36 cellular contexts compared by ENCODE assay signal in genomic region chr20:18532626-18533025, GRCh38. TPM values are rescaled to one million over a fixed set of nuclear protein-coding genes. Genes with fewer than 3 reads are reported as not detected.
A peak's percentile ranks its signal among the peaks of the same experiment; 100 is the strongest.
DNase-seq lines count a peak whose midpoint lies in the region; ATAC-seq, FAIRE-seq and TF ChIP-seq lines count a peak whose summit lies in the region.
"Had no signal": no experiment of that assay in that cellular context is flagged by ENCODE, and none has a peak within 500 bp of the region (broad histone marks: within the 10 kb centered on the region; RNA-seq: fewer than 3 reads in every experiment).

No MANE protein-coding gene starts in this region.

- DNase-seq in activated CD4-positive, alpha-beta T cell treated with anti-CD3 and anti-CD28 coated beads for 36 hours = no peak
- DNase-seq in activated CD4-positive, alpha-beta T cell treated with anti-CD3 and anti-CD28 coated beads for 48 hours = no peak
- DNase-seq in HepG2 (ENCODE audit: low spot score) = no peak
- DNase-seq in right lobe of liver = no peak
- no peak for DNase-seq in CD4-positive, CD25-positive, alpha-beta regulatory T cell
- DNase-seq in activated T-helper 2 cell treated with anti-CD3 and anti-CD28 coated beads, Interferon-gamma antibody, Interleukin-2, Interleukin-4, amounts not matched to agents 10 μg/mL and 5 μg/mL and 100 μg/mL, durations not matched to agents 14 hours and 24 hours and 36 hours (ENCODE audit: low spot score) = no peak
- no peak for DNase-seq in left colon
- DNase-seq: 8988T; ACHN; AML-193; BE2C; C1 segment of cervical spinal cord; Caco-2; Calu3; CD4-positive, alpha-beta memory T cell; CD4-positive, alpha-beta T cell; CD8-positive, alpha-beta memory T cell; CD8-positive, alpha-beta T cell; COR-L47; DMS 273 treated with DMSO at 0.1 percent for 48 hours; DMS153; DMS53; DMS79; DMS79 treated with DMSO at 0.1 percent for 48 hours; DND-41; EL had no signal

- TF ChIP-seq CTCF in HepG2 (CRISPR knock-in tag; IDR thresholded peaks at IDR 0.05) = no peak
- TF ChIP-seq CTCF in right lobe of liver (IDR thresholded peaks at IDR 0.05) = no peak
- TF ChIP-seq CTCF in HEK293 (tag by site-specific recombination; IDR thresholded peaks at IDR 0.05) = no peak

- H3K4me1 Mint-ChIP-seq in activated CD4-positive, alpha-beta T cell treated with anti-CD3 and anti-CD28 coated beads for 36 hours = no peaks in the 10 kb centered on the region
- no peaks in the 10 kb centered on the region for H3K4me1 Mint-ChIP-seq in CD4-positive, CD25-positive, alpha-beta regulatory T cell
- H3K4me1 Mint-ChIP-seq in activated T-helper 2 cell treated with anti-CD3 and anti-CD28 coated beads, Interferon-gamma antibody, Interleukin-2, Interleukin-4, amounts not matched to agents 10 μg/mL and 5 μg/mL and 100 μg/mL, durations not matched to agents 14 hours and 24 hours and 36 hours (ENCODE audit: low read depth) = no peaks in the 10 kb centered on the region
- H3K4me1 Mint-ChIP-seq: B cell; CD14-positive monocyte; CD8-positive, alpha-beta memory T cell had no signal

- peak overlapping the region; percentile 33 for H3K27ac Mint-ChIP-seq in activated CD4-positive, alpha-beta T cell treated with anti-CD3 and anti-CD28 coated beads for 36 hours
- H3K27ac Mint-ChIP-seq in CD4-positive, CD25-positive, alpha-beta regulatory T cell = peak overlapping the region in 2 of 3 donors; percentile 23 to 52
- H3K27ac Mint-ChIP-seq in activated T-helper 2 cell treated with anti-CD3 and anti-CD28 coated beads, Interferon-gamma antibody, Interleukin-2, Interleukin-4, amounts not matched to agents 10 μg/mL and 5 μg/mL and 100 μg/mL, durations not matched to agents 14 hours and 24 hours and 36 hours = no peak overlapping the region
- H3K27ac Mint-ChIP-seq: B cell; CD4-positive, alpha-beta T cell; CD8-positive, alpha-beta T cell had no signal

- no peaks in the 10 kb centered on the region for H3K79me2 ChIP-seq in HepG2 (ENCODE audit: insufficient read depth, low read length)

- no peak overlapping the region for H3K4me2 ChIP-seq in HepG2 (ENCODE audit: low read depth, low read length)
- H3K4me2 ChIP-seq: A549; BLaER1; BLaER1 treated with 17β-estradiol and CSF1 and Interleukin-3, amounts not matched to agents 10 nM and 100 nM had no signal

- H2AFZ ChIP-seq in HepG2 (ENCODE audit: low read length) = no peak overlapping the region

- POLR2A ChIA-PET in activated CD4-positive, alpha-beta T cell treated with anti-CD3 and anti-CD28 coated beads for 36 hours (lab: Charles Lee) = no interaction called here
- POLR2A ChIA-PET in HepG2 (lab: Yijun Ruan, JAX) (no interaction called here), HEK293 (lab: Yijun Ruan, JAX) (no interaction called here)

- ATAC-seq in activated CD4-positive, alpha-beta T cell treated with anti-CD3 and anti-CD28 coated beads for 36 hours = no peak
- ATAC-seq in HepG2 = no peak
- ATAC-seq in right lobe of liver = no peak
- ATAC-seq in CD4-positive, CD25-positive, alpha-beta regulatory T cell (ENCODE audit: low read depth in 2 of 2) = no peak
- ATAC-seq in left colon = no peak
- ATAC-seq: A549; CD8-positive, alpha-beta T cell had no signal

- no TSS peak for BruUV-seq in HepG2 (replicated peaks; lab: Mats Ljungman, UMichigan)

- H3K27ac ChIP-seq in HepG2 (ENCODE audit: extremely low read length, insufficient read depth, low read length) (no peak overlapping the region), right lobe of liver (no peak overlapping the region), HEK293 (ENCODE audit: extremely low read depth, low read depth, low read length) (no peak overlapping the region)
- no peak overlapping the region for H3K27ac ChIP-seq in CD4-positive, CD25-positive, alpha-beta regulatory T cell (ENCODE audit: insufficient read depth, low read length, poor library complexity, severe bottlenecking)
- H3K27ac ChIP-seq: 22Rv1; A549; BLaER1; BLaER1 treated with 17β-estradiol and CSF1 and Interleukin-3, amounts not matched to agents 10 nM and 100 nM; C4-2B had no signal

- no peak for TF ChIP-seq RAD21 in HepG2 (CRISPR knock-in tag; IDR thresholded peaks at IDR 0.05)

- intact Hi-C loops in activated CD4-positive, alpha-beta T cell treated with anti-CD3 and anti-CD28 coated beads for 36 hours (cut with DNase I, micrococcal nuclease) = no loop called here
- intact Hi-C loops in HepG2 (cut with micrococcal nuclease; ENCODE audit: unreplicated experiment) (no loop called here), right lobe of liver (cut with DNase I) (no loop called here), left colon (cut with DNase I, micrococcal nuclease) (no loop called here)
- intact Hi-C loops in activated T-helper 2 cell treated with anti-CD3 and anti-CD28 coated beads, Interferon-gamma antibody, Interleukin-2, Interleukin-4, amounts not matched to agents 10 μg/mL and 5 μg/mL and 100 μg/mL, durations not matched to agents 14 hours and 24 hours and 36 hours (cut with micrococcal nuclease) = no loop called here

- TF ChIP-seq EP300 in HepG2 (IDR thresholded peaks at IDR 0.05; ENCODE audit: low read depth in 2 of 2, low read length in 2 of 2) = no peak
- TF ChIP-seq EP300 in HepG2 (CRISPR knock-in tag; IDR thresholded peaks at IDR 0.05; ENCODE audit: borderline replicate concordance) = no peak

- FAIRE-seq in HepG2 (lab: Jason Lieb, UNC) = peak; percentile 46
- FAIRE-seq: A204.1, D721Med had no signal

- CTCF ChIA-PET in activated CD4-positive, alpha-beta T cell treated with anti-CD3 and anti-CD28 coated beads for 36 hours (lab: Charles Lee) = no interaction called here
- CTCF ChIA-PET in HepG2 (lab: Yijun Ruan, JAX; ENCODE audit: low intra/inter-chr PET ratio, low total read pairs) (no interaction called here), HEK293 (lab: Yijun Ruan, JAX) (no interaction called here)

- H3K9me3 ChIP-seq in HepG2 (ENCODE audit: low read length) = no peaks in the 10 kb centered on the region
- no peaks in the 10 kb centered on the region for H3K9me3 ChIP-seq in right lobe of liver
- H3K9me3 ChIP-seq in CD4-positive, CD25-positive, alpha-beta regulatory T cell (ENCODE audit: control insufficient read depth in 2 of 2, low read length in 2 of 2) = no peaks in the 10 kb centered on the region
- H3K9me3 ChIP-seq in HEK293 (ENCODE audit: control insufficient read depth, insufficient read depth, low read depth, low read length) = no peaks in the 10 kb centered on the region
- H3K9me3 ChIP-seq: A549, BE2C, BLaER1, Caco-2 had no signal

- no peak overlapping the region for H3K9ac ChIP-seq in HepG2 (ENCODE audit: insufficient read depth, low read depth, low read length)
- H3K9ac ChIP-seq: BLaER1; BLaER1 treated with 17β-estradiol and CSF1 and Interleukin-3, amounts not matched to agents 10 nM and 100 nM had no signal

- H3K27me3 ChIP-seq in HepG2 (ENCODE audit: control insufficient read depth in 1 of 2, insufficient read depth in 2 of 2, low read length in 2 of 2) (no peaks in the 10 kb centered on the region), right lobe of liver (no peaks in the 10 kb centered on the region)
- H3K27me3 ChIP-seq in CD4-positive, CD25-positive, alpha-beta regulatory T cell (ENCODE audit: control insufficient read depth, insufficient read depth, low read length) = no peaks in the 10 kb centered on the region
- H3K27me3 ChIP-seq: BE2C; BLaER1; BLaER1 treated with 17β-estradiol and CSF1 and Interleukin-3, amounts not matched to agents 10 nM and 100 nM had no signal

- no peaks in the 10 kb centered on the region for H3K9me3 Mint-ChIP-seq in activated CD4-positive, alpha-beta T cell treated with anti-CD3 and anti-CD28 coated beads for 36 hours (ENCODE audit: low read depth)
- peaks cover 0 to 4% (median 0%) of the 10 kb centered on the region in 7 donors for H3K9me3 Mint-ChIP-seq in CD4-positive, CD25-positive, alpha-beta regulatory T cell
- no peaks in the 10 kb centered on the region for H3K9me3 Mint-ChIP-seq in activated T-helper 2 cell treated with anti-CD3 and anti-CD28 coated beads, Interferon-gamma antibody, Interleukin-2, Interleukin-4, amounts not matched to agents 10 μg/mL and 5 μg/mL and 100 μg/mL, durations not matched to agents 14 hours and 24 hours and 36 hours
- H3K9me3 Mint-ChIP-seq: CD14-positive monocyte; CD4-positive, alpha-beta memory T cell; CD4-positive, alpha-beta T cell; CD8-positive, alpha-beta memory T cell; CD8-positive, alpha-beta T cell had no signal

- H3K4me3 ChIP-seq in HepG2 (replicated peaks in 1 of 3; ENCODE audit: insufficient read depth in 1 of 3, low read depth in 2 of 3, low read length in 3 of 3) (no peak overlapping the region), right lobe of liver (no peak overlapping the region), HEK293 (ENCODE audit: low read depth, low read length) (no peak overlapping the region)
- no peak overlapping the region for H3K4me3 ChIP-seq in CD4-positive, CD25-positive, alpha-beta regulatory T cell (ENCODE audit: low read depth, low read length)
- H3K4me3 ChIP-seq: A549; BLaER1; BLaER1 treated with 17β-estradiol and CSF1 and Interleukin-3, amounts not matched to agents 10 nM and 100 nM had no signal

- in situ Hi-C loops in HepG2 (cut with HindIII; ENCODE audit: extremely low pct_ligation_motif_present, low pct_unique_long_range_greater_than_20kb) = no loop called here

- H3K36me3 Mint-ChIP-seq in activated CD4-positive, alpha-beta T cell treated with anti-CD3 and anti-CD28 coated beads for 36 hours (ENCODE audit: low read depth) = peaks cover 67% of the 10 kb centered on the region
- peaks cover 59% of the 10 kb centered on the region for H3K36me3 Mint-ChIP-seq in CD4-positive, CD25-positive, alpha-beta regulatory T cell
- peaks cover 90% of the 10 kb centered on the region for H3K36me3 Mint-ChIP-seq in activated T-helper 2 cell treated with anti-CD3 and anti-CD28 coated beads, Interferon-gamma antibody, Interleukin-2, Interleukin-4, amounts not matched to agents 10 μg/mL and 5 μg/mL and 100 μg/mL, durations not matched to agents 14 hours and 24 hours and 36 hours (ENCODE audit: low read depth)

- H3K27me3 Mint-ChIP-seq in activated CD4-positive, alpha-beta T cell treated with anti-CD3 and anti-CD28 coated beads for 36 hours = no peaks in the 10 kb centered on the region
- no peaks in the 10 kb centered on the region for H3K27me3 Mint-ChIP-seq in CD4-positive, CD25-positive, alpha-beta regulatory T cell
- no peaks in the 10 kb centered on the region for H3K27me3 Mint-ChIP-seq in activated T-helper 2 cell treated with anti-CD3 and anti-CD28 coated beads, Interferon-gamma antibody, Interleukin-2, Interleukin-4, amounts not matched to agents 10 μg/mL and 5 μg/mL and 100 μg/mL, durations not matched to agents 14 hours and 24 hours and 36 hours (ENCODE audit: low read depth)
- H3K27me3 Mint-ChIP-seq: B cell; CD4-positive, alpha-beta memory T cell; CD4-positive, alpha-beta T cell; CD8-positive, alpha-beta memory T cell had no signal

- H3K36me3 ChIP-seq in HepG2 (replicated peaks in 1 of 2; ENCODE audit: control insufficient read depth in 1 of 2, insufficient read depth in 2 of 2, low read length in 2 of 2) (peaks cover 46 to 82% of the 10 kb centered on the region in 2 experiments), right lobe of liver (peaks cover 0 to 73% (median 23%) of the 10 kb centered on the region in 4 donors), HEK293 (ENCODE audit: control insufficient read depth in 2 of 2, insufficient read depth in 1 of 2, low read length in 2 of 2) (peaks cover 41 to 90% of the 10 kb centered on the region in 2 experiments)
- H3K36me3 ChIP-seq in CD4-positive, CD25-positive, alpha-beta regulatory T cell (ENCODE audit: control insufficient read depth, insufficient read depth, low read length) = peaks cover 83% of the 10 kb centered on the region

- TF ChIP-seq POLR2A in HepG2 (IDR thresholded peaks at IDR 0.05; ENCODE audit: insufficient read depth in 1 of 2, low read depth in 2 of 2, low read length in 2 of 2) (no peak), right lobe of liver (IDR thresholded peaks at IDR 0.05) (no peak)

- H4K20me1 ChIP-seq in HepG2 (ENCODE audit: insufficient read depth, low read length) = no peaks in the 10 kb centered on the region

- WGBS in HepG2 (ENCODE audit: low lambda C conversion rate) = 92% methylated on average over 6 of the region's 6 CpGs
- 89% methylated on average over 5 of the region's 6 CpGs for WGBS in right lobe of liver (ENCODE audit: insufficient coverage, low coverage, low lambda C conversion rate, missing lambda C conversion rate)

- H3K4me3 Mint-ChIP-seq in activated CD4-positive, alpha-beta T cell treated with anti-CD3 and anti-CD28 coated beads for 36 hours = no peak overlapping the region
- no peak overlapping the region for H3K4me3 Mint-ChIP-seq in CD4-positive, CD25-positive, alpha-beta regulatory T cell
- H3K4me3 Mint-ChIP-seq in activated T-helper 2 cell treated with anti-CD3 and anti-CD28 coated beads, Interferon-gamma antibody, Interleukin-2, Interleukin-4, amounts not matched to agents 10 μg/mL and 5 μg/mL and 100 μg/mL, durations not matched to agents 14 hours and 24 hours and 36 hours (ENCODE audit: low read depth) = no peak overlapping the region
- H3K4me3 Mint-ChIP-seq: B cell; CD14-positive monocyte; CD4-positive, alpha-beta memory T cell; CD4-positive, alpha-beta T cell; CD8-positive, alpha-beta memory T cell; CD8-positive, alpha-beta T cell had no signal

- H3K4me1 ChIP-seq in HepG2 (ENCODE audit: insufficient read depth, low read length) = peaks cover 20% of the 10 kb centered on the region
- peaks cover 0 to 17% (median 2%) of the 10 kb centered on the region in 4 donors for H3K4me1 ChIP-seq in right lobe of liver
- H3K4me1 ChIP-seq in CD4-positive, CD25-positive, alpha-beta regulatory T cell (ENCODE audit: control insufficient read depth, insufficient read depth, low read length, poor library complexity, severe bottlenecking) = no peaks in the 10 kb centered on the region
- H3K4me1 ChIP-seq in HEK293 (ENCODE audit: control insufficient read depth, insufficient read depth, low read length) = no peaks in the 10 kb centered on the region
- H3K4me1 ChIP-seq: A549; BE2C; BLaER1; BLaER1 treated with 17β-estradiol and CSF1 and Interleukin-3, amounts not matched to agents 10 nM and 100 nM; Caco-2 had no signal

RNA-seq across cellular contexts. Expression of gene SEC23B, which starts 24.9 kb away (rescaled TPM):
- total RNA-seq in activated CD4-positive, alpha-beta T cell treated with anti-CD3 and anti-CD28 coated beads for 36 hours = 100 to 1,000 TPM in 1 of 2 experiments, 10 to 100 TPM in 1; 95.3 to 119 TPM
- 120 and 178 TPM in 2 replicates for total RNA-seq in HepG2 (2016; rRNA removed; fragmentation: Illumina TruSeq; extraction: Trizol)
- total RNA-seq in HepG2 (2016; cell fraction: cytosol; rRNA removed; fragmentation: Illumina TruSeq; extraction: Trizol; ENCODE audit: low read depth) = 23.7 and 30.1 TPM in 2 replicates
- 116 and 173 TPM in 2 replicates for total RNA-seq in HepG2 (2016; cell fraction: insoluble cytoplasmic fraction; rRNA removed; fragmentation: Illumina TruSeq; extraction: Trizol)
- total RNA-seq in HepG2 (2016; cell fraction: membrane; rRNA removed; fragmentation: Illumina TruSeq; extraction: Trizol) = 36.5 and 38.6 TPM in 2 replicates
- total RNA-seq in HepG2 (2016; cell fraction: nucleus; rRNA removed; fragmentation: Illumina TruSeq; extraction: Trizol) = 68.1 and 72.2 TPM in 2 replicates
- 105 and 114 TPM in 2 replicates for polyA plus RNA-seq in HepG2 (2011; rRNA removed)
- 96.7 and 107 TPM in 2 replicates for polyA plus RNA-seq in HepG2 (2011; cell fraction: cytosol; rRNA removed)
- polyA plus RNA-seq in HepG2 (2011; cell fraction: nucleus; rRNA removed) = 46.9 and 60.2 TPM in 2 replicates
- 64.6 and 76.1 TPM in 2 replicates for polyA plus RNA-seq in HepG2 (2012)
- polyA plus RNA-seq in HepG2 (2016; cell fraction: cytosol; fragmentation: Illumina TruSeq; extraction: Trizol; ENCODE audit: low read depth) = 5.2 and 5.6 TPM in 2 replicates
- 150 and 160 TPM in 2 replicates for polyA plus RNA-seq in HepG2 (2016; cell fraction: insoluble cytoplasmic fraction; fragmentation: Illumina TruSeq; extraction: Trizol; ENCODE audit: low read depth)
- 14.5 TPM in 2 replicates for polyA plus RNA-seq in HepG2 (2016; cell fraction: membrane; fragmentation: Illumina TruSeq; extraction: Trizol; ENCODE audit: low read depth)
- polyA plus RNA-seq in HepG2 (2016; cell fraction: nucleus; fragmentation: Illumina TruSeq; extraction: Trizol; ENCODE audit: insufficient read depth, low read depth) = 69.1 and 76.6 TPM in 2 replicates
- polyA minus RNA-seq in HepG2 (2011; rRNA and poly(A)+ RNA removed; ENCODE audit: low replicate concordance) = 85.8 and 156 TPM in 2 replicates
- 66.9 and 68.1 TPM in 2 replicates for polyA minus RNA-seq in HepG2 (2011; cell fraction: cytosol; rRNA and poly(A)+ RNA removed)
- polyA minus RNA-seq in HepG2 (2011; cell fraction: nucleus; rRNA and poly(A)+ RNA removed) = 79.2 and 99.8 TPM in 2 replicates
- total RNA-seq in right lobe of liver = 10 to 100 TPM; 22.3 to 33.1 (median 31.1) TPM
- 57.7 TPM for total RNA-seq in CD4-positive, CD25-positive, alpha-beta regulatory T cell
- polyA plus RNA-seq in CD4-positive, CD25-positive, alpha-beta regulatory T cell = 10 to 100 TPM; 45.0 to 54.5 (median 46.9) TPM
- 126 and 131 TPM in 2 replicates for total RNA-seq in activated T-helper 2 cell treated with anti-CD3 and anti-CD28 coated beads, Interferon-gamma antibody, Interleukin-2, Interleukin-4, amounts not matched to agents 10 μg/mL and 5 μg/mL and 100 μg/mL, durations not matched to agents 14 hours and 24 hours and 36 hours
- 10 to 100 TPM; 54.1 to 55.5 TPM for total RNA-seq in left colon

RNA-seq across cellular contexts. Expression of gene SMIM26, which starts 34.6 kb away (rescaled TPM):
- total RNA-seq in activated CD4-positive, alpha-beta T cell treated with anti-CD3 and anti-CD28 coated beads for 36 hours = 10 to 100 TPM; 64.4 to 66.2 TPM
- total RNA-seq in HepG2 (2016; rRNA removed; fragmentation: Illumina TruSeq; extraction: Trizol) (185 and 214 TPM in 2 replicates), right lobe of liver (100 to 1,000 TPM in 1 of 6 experiments, 10 to 100 TPM in 5; 38.5 to 104 (median 42.4) TPM), left colon (10 to 100 TPM; 63.0 to 63.3 TPM)
- 182 and 191 TPM in 2 replicates for total RNA-seq in HepG2 (2016; cell fraction: cytosol; rRNA removed; fragmentation: Illumina TruSeq; extraction: Trizol; ENCODE audit: low read depth)
- 202 and 206 TPM in 2 replicates for total RNA-seq in HepG2 (2016; cell fraction: insoluble cytoplasmic fraction; rRNA removed; fragmentation: Illumina TruSeq; extraction: Trizol)
- total RNA-seq in HepG2 (2016; cell fraction: membrane; rRNA removed; fragmentation: Illumina TruSeq; extraction: Trizol) = 172 TPM in 2 replicates
- 102 and 120 TPM in 2 replicates for total RNA-seq in HepG2 (2016; cell fraction: nucleus; rRNA removed; fragmentation: Illumina TruSeq; extraction: Trizol)
- 249 and 262 TPM in 2 replicates for polyA plus RNA-seq in HepG2 (2011; rRNA removed)
- 163 and 204 TPM in 2 replicates for polyA plus RNA-seq in HepG2 (2011; cell fraction: cytosol; rRNA removed)
- 37.8 and 51.6 TPM in 2 replicates for polyA plus RNA-seq in HepG2 (2011; cell fraction: nucleus; rRNA removed)
- 185 and 197 TPM in 2 replicates for polyA plus RNA-seq in HepG2 (2012)
- polyA plus RNA-seq in HepG2 (2016; cell fraction: cytosol; fragmentation: Illumina TruSeq; extraction: Trizol; ENCODE audit: low read depth) = 119 TPM in 2 replicates
- 187 and 197 TPM in 2 replicates for polyA plus RNA-seq in HepG2 (2016; cell fraction: insoluble cytoplasmic fraction; fragmentation: Illumina TruSeq; extraction: Trizol; ENCODE audit: low read depth)
- polyA plus RNA-seq in HepG2 (2016; cell fraction: membrane; fragmentation: Illumina TruSeq; extraction: Trizol; ENCODE audit: low read depth) = 147 and 151 TPM in 2 replicates
- polyA plus RNA-seq in HepG2 (2016; cell fraction: nucleus; fragmentation: Illumina TruSeq; extraction: Trizol; ENCODE audit: insufficient read depth, low read depth) = 183 and 224 TPM in 2 replicates
- polyA minus RNA-seq in HepG2 (2011; rRNA and poly(A)+ RNA removed; ENCODE audit: low replicate concordance) = 97.4 and 273 TPM in 2 replicates
- polyA minus RNA-seq in HepG2 (2011; cell fraction: cytosol; rRNA and poly(A)+ RNA removed) = 58.6 and 63.2 TPM in 2 replicates
- polyA minus RNA-seq in HepG2 (2011; cell fraction: nucleus; rRNA and poly(A)+ RNA removed) = 53.3 and 62.5 TPM in 2 replicates
- 46.0 TPM for total RNA-seq in CD4-positive, CD25-positive, alpha-beta regulatory T cell
- 100 to 1,000 TPM; 210 to 255 (median 244) TPM for polyA plus RNA-seq in CD4-positive, CD25-positive, alpha-beta regulatory T cell
- 55.0 and 60.2 TPM in 2 replicates for total RNA-seq in activated T-helper 2 cell treated with anti-CD3 and anti-CD28 coated beads, Interferon-gamma antibody, Interleukin-2, Interleukin-4, amounts not matched to agents 10 μg/mL and 5 μg/mL and 100 μg/mL, durations not matched to agents 14 hours and 24 hours and 36 hours

RNA-seq across cellular contexts. Expression of gene RBBP9, which starts 35.6 kb away (rescaled TPM):
- 10 to 100 TPM; 19.9 to 20.6 TPM for total RNA-seq in activated CD4-positive, alpha-beta T cell treated with anti-CD3 and anti-CD28 coated beads for 36 hours
- total RNA-seq in HepG2 (2016; rRNA removed; fragmentation: Illumina TruSeq; extraction: Trizol) (56.3 and 99.5 TPM in 2 replicates), right lobe of liver (10 to 100 TPM; 11.6 to 23.3 (median 14.9) TPM), left colon (10 to 100 TPM; 10.4 to 12.6 TPM)
- 4.3 TPM in 2 replicates for total RNA-seq in HepG2 (2016; cell fraction: cytosol; rRNA removed; fragmentation: Illumina TruSeq; extraction: Trizol; ENCODE audit: low read depth)
- 52.6 and 105 TPM in 2 replicates for total RNA-seq in HepG2 (2016; cell fraction: insoluble cytoplasmic fraction; rRNA removed; fragmentation: Illumina TruSeq; extraction: Trizol)
- total RNA-seq in HepG2 (2016; cell fraction: membrane; rRNA removed; fragmentation: Illumina TruSeq; extraction: Trizol) = 23.9 and 26.8 TPM in 2 replicates
- total RNA-seq in HepG2 (2016; cell fraction: nucleus; rRNA removed; fragmentation: Illumina TruSeq; extraction: Trizol) = 26.3 and 26.5 TPM in 2 replicates
- 25.1 and 28.0 TPM in 2 replicates for polyA plus RNA-seq in HepG2 (2011; rRNA removed)
- polyA plus RNA-seq in HepG2 (2011; cell fraction: cytosol; rRNA removed) = 17.8 and 25.8 TPM in 2 replicates
- 13.7 and 16.4 TPM in 2 replicates for polyA plus RNA-seq in HepG2 (2011; cell fraction: nucleus; rRNA removed)
- polyA plus RNA-seq in HepG2 (2012) = 18.0 and 29.4 TPM in 2 replicates
- polyA plus RNA-seq in HepG2 (2016; cell fraction: cytosol; fragmentation: Illumina TruSeq; extraction: Trizol; ENCODE audit: low read depth) = 4.5 and 4.7 TPM in 2 replicates
- polyA plus RNA-seq in HepG2 (2016; cell fraction: insoluble cytoplasmic fraction; fragmentation: Illumina TruSeq; extraction: Trizol; ENCODE audit: low read depth) = 96.0 and 96.1 TPM in 2 replicates
- 15.2 and 19.7 TPM in 2 replicates for polyA plus RNA-seq in HepG2 (2016; cell fraction: membrane; fragmentation: Illumina TruSeq; extraction: Trizol; ENCODE audit: low read depth)
- 36.9 and 41.4 TPM in 2 replicates for polyA plus RNA-seq in HepG2 (2016; cell fraction: nucleus; fragmentation: Illumina TruSeq; extraction: Trizol; ENCODE audit: insufficient read depth, low read depth)
- 22.8 and 31.7 TPM in 2 replicates for polyA minus RNA-seq in HepG2 (2011; rRNA and poly(A)+ RNA removed; ENCODE audit: low replicate concordance)
- polyA minus RNA-seq in HepG2 (2011; cell fraction: cytosol; rRNA and poly(A)+ RNA removed) = 26.3 and 28.9 TPM in 2 replicates
- 20.0 and 29.1 TPM in 2 replicates for polyA minus RNA-seq in HepG2 (2011; cell fraction: nucleus; rRNA and poly(A)+ RNA removed)
- 6.5 TPM for total RNA-seq in CD4-positive, CD25-positive, alpha-beta regulatory T cell
- 10 to 100 TPM in 1 of 4 donors, 1 to 10 TPM in 3; 8.1 to 10.1 (median 9.2) TPM for polyA plus RNA-seq in CD4-positive, CD25-positive, alpha-beta regulatory T cell
- 21.2 and 23.5 TPM in 2 replicates for total RNA-seq in activated T-helper 2 cell treated with anti-CD3 and anti-CD28 coated beads, Interferon-gamma antibody, Interleukin-2, Interleukin-4, amounts not matched to agents 10 μg/mL and 5 μg/mL and 100 μg/mL, durations not matched to agents 14 hours and 24 hours and 36 hours

RNA-seq across cellular contexts. Expression of gene DTD1, which starts 55.2 kb away (rescaled TPM):
- 10 to 100 TPM; 40.7 to 54.6 TPM for total RNA-seq in activated CD4-positive, alpha-beta T cell treated with anti-CD3 and anti-CD28 coated beads for 36 hours
- total RNA-seq in HepG2 (2016; rRNA removed; fragmentation: Illumina TruSeq; extraction: Trizol) (79.3 and 85.5 TPM in 2 replicates), right lobe of liver (10 to 100 TPM in 2 of 6 experiments, 1 to 10 TPM in 4; 5.4 to 21.2 (median 7.5) TPM), left colon (10 to 100 TPM; 17.1 to 20.8 TPM)
- 32.5 and 39.7 TPM in 2 replicates for total RNA-seq in HepG2 (2016; cell fraction: cytosol; rRNA removed; fragmentation: Illumina TruSeq; extraction: Trizol; ENCODE audit: low read depth)
- total RNA-seq in HepG2 (2016; cell fraction: insoluble cytoplasmic fraction; rRNA removed; fragmentation: Illumina TruSeq; extraction: Trizol) = 79.1 and 90.5 TPM in 2 replicates
- total RNA-seq in HepG2 (2016; cell fraction: membrane; rRNA removed; fragmentation: Illumina TruSeq; extraction: Trizol) = 57.0 and 57.7 TPM in 2 replicates
- 31.8 and 34.6 TPM in 2 replicates for total RNA-seq in HepG2 (2016; cell fraction: nucleus; rRNA removed; fragmentation: Illumina TruSeq; extraction: Trizol)
- polyA plus RNA-seq in HepG2 (2011; rRNA removed) = 41.2 and 46.7 TPM in 2 replicates
- 54.0 and 65.1 TPM in 2 replicates for polyA plus RNA-seq in HepG2 (2011; cell fraction: cytosol; rRNA removed)
- 14.9 and 18.0 TPM in 2 replicates for polyA plus RNA-seq in HepG2 (2011; cell fraction: nucleus; rRNA removed)
- 53.5 and 54.2 TPM in 2 replicates for polyA plus RNA-seq in HepG2 (2012)
- polyA plus RNA-seq in HepG2 (2016; cell fraction: cytosol; fragmentation: Illumina TruSeq; extraction: Trizol; ENCODE audit: low read depth) = 33.0 and 38.8 TPM in 2 replicates
- polyA plus RNA-seq in HepG2 (2016; cell fraction: insoluble cytoplasmic fraction; fragmentation: Illumina TruSeq; extraction: Trizol; ENCODE audit: low read depth) = 86.1 and 90.8 TPM in 2 replicates
- 45.1 and 47.9 TPM in 2 replicates for polyA plus RNA-seq in HepG2 (2016; cell fraction: membrane; fragmentation: Illumina TruSeq; extraction: Trizol; ENCODE audit: low read depth)
- 44.5 and 45.0 TPM in 2 replicates for polyA plus RNA-seq in HepG2 (2016; cell fraction: nucleus; fragmentation: Illumina TruSeq; extraction: Trizol; ENCODE audit: insufficient read depth, low read depth)
- polyA minus RNA-seq in HepG2 (2011; rRNA and poly(A)+ RNA removed; ENCODE audit: low replicate concordance) = 16.2 and 39.8 TPM in 2 replicates
- polyA minus RNA-seq in HepG2 (2011; cell fraction: cytosol; rRNA and poly(A)+ RNA removed) = 17.5 and 23.0 TPM in 2 replicates
- polyA minus RNA-seq in HepG2 (2011; cell fraction: nucleus; rRNA and poly(A)+ RNA removed) = 14.2 and 23.4 TPM in 2 replicates
- total RNA-seq in CD4-positive, CD25-positive, alpha-beta regulatory T cell = 16.5 TPM
- 10 to 100 TPM; 40.6 to 47.2 (median 44.6) TPM for polyA plus RNA-seq in CD4-positive, CD25-positive, alpha-beta regulatory T cell
- total RNA-seq in activated T-helper 2 cell treated with anti-CD3 and anti-CD28 coated beads, Interferon-gamma antibody, Interleukin-2, Interleukin-4, amounts not matched to agents 10 μg/mL and 5 μg/mL and 100 μg/mL, durations not matched to agents 14 hours and 24 hours and 36 hours = 49.9 and 50.3 TPM in 2 replicates
